ENCODE assay signal across 25 cellular contexts in the genomic region with DNA sequence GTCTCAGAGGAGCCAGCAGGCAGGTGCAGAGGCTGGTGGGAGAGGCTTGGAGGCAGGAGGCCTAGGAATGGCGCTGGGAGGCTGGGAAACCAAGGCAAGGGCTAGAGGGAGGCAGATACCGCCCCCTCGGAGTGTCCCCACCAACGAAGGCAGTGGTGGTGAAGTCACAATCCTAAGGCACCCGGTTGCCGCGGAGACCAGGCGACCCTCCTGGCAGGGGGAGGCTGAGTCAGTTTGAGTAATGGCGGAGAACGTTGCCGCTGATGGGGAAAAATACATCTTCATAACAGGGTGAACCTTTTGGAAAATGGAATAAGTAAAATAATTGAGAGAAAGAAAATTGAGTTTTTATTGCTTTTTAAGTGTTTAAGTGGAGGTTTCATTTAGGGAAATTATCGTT. TPM values are rescaled to one million over a fixed set of nuclear protein-coding genes. Genes with fewer than 3 reads are reported as not detected.
A peak's percentile ranks its signal among the peaks of the same experiment; 100 is the strongest.
DNase-seq lines count a peak whose midpoint lies in the region; ATAC-seq and TF ChIP-seq lines count a peak whose summit lies in the region.
"Had no signal": no experiment of that assay in that cellular context is flagged by ENCODE, and none has a peak within 500 bp of the region (broad histone marks: within the 10 kb centered on the region; RNA-seq: fewer than 3 reads in every experiment).

No MANE protein-coding gene starts in this region.

- H3K27ac Mint-ChIP-seq in MCF 10A (ENCODE audit: low read depth, unreplicated experiment) = no peak overlapping the region
- H3K27ac Mint-ChIP-seq in activated naive CD4-positive, alpha-beta T cell treated with anti-CD3 and anti-CD28 coated beads for 36 hours = no peak overlapping the region

- H2BK12ac ChIP-seq in neuronal stem cell (ENCODE audit: low read length) = no peak overlapping the region

- no peak overlapping the region for H3K4me3 Mint-ChIP-seq in MCF 10A (ENCODE audit: unreplicated experiment)
- H3K4me3 Mint-ChIP-seq in activated naive CD4-positive, alpha-beta T cell treated with anti-CD3 and anti-CD28 coated beads for 36 hours = no peak overlapping the region

- peaks cover 10% of the 10 kb centered on the region for H3K4me1 Mint-ChIP-seq in MCF 10A (ENCODE audit: insufficient read depth, unreplicated experiment)
- no peaks in the 10 kb centered on the region for H3K4me1 Mint-ChIP-seq in activated naive CD4-positive, alpha-beta T cell treated with anti-CD3 and anti-CD28 coated beads for 36 hours (ENCODE audit: low read depth)
- H3K4me1 Mint-ChIP-seq: CD4-positive, alpha-beta memory T cell had no signal

- no peak overlapping the region for H3K23ac ChIP-seq in IMR-90 (ENCODE audit: low read depth, low read length)
- no peak overlapping the region for H3K23ac ChIP-seq in neuronal stem cell (ENCODE audit: low read depth, low read length, poor library complexity)

- CTCF ChIA-PET in IMR-90 (lab: Yijun Ruan, JAX) = no interaction called here
- CTCF ChIA-PET in MCF 10A (lab: Yijun Ruan, JAX) = no interaction called here
- CTCF ChIA-PET in activated naive CD4-positive, alpha-beta T cell treated with anti-CD3 and anti-CD28 coated beads for 36 hours (lab: Charles Lee) = no interaction called here

- dilution Hi-C loops in IMR-90 (cut with HindIII; ENCODE audit: low sequenced_read_pairs, unreplicated experiment) = no loop called here

- intact Hi-C loops in IMR-90 (cut with micrococcal nuclease) (no loop called here), MCF 10A (cut with micrococcal nuclease) (no loop called here)
- intact Hi-C loops in activated naive CD4-positive, alpha-beta T cell treated with anti-CD3 and anti-CD28 coated beads for 36 hours (cut with micrococcal nuclease) = no loop called here

- H3K9me3 ChIP-seq in BLaER1 treated with 17β-estradiol and CSF1 and Interleukin-3, amounts not matched to agents 10 nM and 100 nM (replicated peaks in 1 of 11) = no peaks in the 10 kb centered on the region
- H3K9me3 ChIP-seq in IMR-90 (ENCODE audit: control insufficient read depth, insufficient read depth, low read length) (no peaks in the 10 kb centered on the region), neuronal stem cell (replicated peaks in 1 of 2; ENCODE audit: control insufficient read depth in 2 of 2, insufficient read depth in 1 of 2, low read depth in 1 of 2, low read length in 2 of 2) (peaks cover 0 to 2% of the 10 kb centered on the region in 2 donors)
- H3K9me3 ChIP-seq: SK-N-SH had no signal

- H3K4me2 ChIP-seq in BLaER1 treated with 17β-estradiol and CSF1 and Interleukin-3, amounts not matched to agents 10 nM and 100 nM = peak overlapping the region in 9 of 11 experiments; percentile 21 to 84 (median 69); a peak in 17 of 22 replicates
- H3K4me2 ChIP-seq in IMR-90 (ENCODE audit: low read depth, low read length) = no peak overlapping the region
- H3K4me2 ChIP-seq in neuronal stem cell (ENCODE audit: insufficient read depth, low read length, poor library complexity, severe bottlenecking) = no peak overlapping the region
- H3K4me2 ChIP-seq: SK-N-SH had no signal

- no peaks in the 10 kb centered on the region for H3K79me1 ChIP-seq in IMR-90 (ENCODE audit: low read depth in 1 of 2, low read length in 2 of 2)
- H3K79me1 ChIP-seq in neuronal stem cell (ENCODE audit: low read depth, low read length) = no peaks in the 10 kb centered on the region

- in situ Hi-C loops in IMR-90 (cut with MboI; ENCODE audit: low sequenced_read_pairs) = no loop called here

- TF ChIP-seq POLR2A in IMR-90 (IDR thresholded peaks at IDR 0.05; ENCODE audit: low read depth, low read length) = no peak

- no peak for TF ChIP-seq CTCF in IMR-90 (conservative IDR thresholded peaks at IDR 0.05; ENCODE audit: low read depth, low read length)
- no peak for TF ChIP-seq CTCF in MCF 10A (IDR thresholded peaks at IDR 0.05; ENCODE audit: unreplicated experiment)

- POLR2A ChIA-PET in IMR-90 (lab: Charles Lee; ENCODE audit: unreplicated experiment) (no interaction called here), MCF 10A (lab: Yijun Ruan, JAX) (interaction anchor here (0.9 kb wide), 1 partner anchor 10 kb away, joined by 3 read pairs; no protein-coding TSS in a partner anchor)

- no peak overlapping the region for H2BK120ac ChIP-seq in IMR-90 (ENCODE audit: low read depth, low read length)
- H2BK120ac ChIP-seq in neuronal stem cell (ENCODE audit: low read depth, low read length) = no peak overlapping the region

- H2AFZ ChIP-seq in IMR-90 (replicated peaks; ENCODE audit: low read length, poor library complexity) (no peak overlapping the region), neuronal stem cell (ENCODE audit: low read length) (peak overlapping the region; percentile 26)

- BruUV-seq in IMR-90 (replicated peaks; lab: Mats Ljungman, UMichigan) (no TSS peak), MCF 10A (replicated peaks; lab: Mats Ljungman, UMichigan) (no TSS peak)

- H2AK9ac ChIP-seq in IMR-90 (replicated peaks; ENCODE audit: low read depth, low read length, poor library complexity) = peak overlapping the region; percentile 23

- H4K5ac ChIP-seq in IMR-90 (ENCODE audit: low read depth, low read length) = no peak overlapping the region

- peaks cover 0 to 57% (median 0%) of the 10 kb centered on the region in 11 experiments; a peak in 9 of 22 replicates for H4K20me1 ChIP-seq in BLaER1 treated with 17β-estradiol and CSF1 and Interleukin-3, amounts not matched to agents 10 nM and 100 nM
- no peaks in the 10 kb centered on the region for H4K20me1 ChIP-seq in IMR-90 (ENCODE audit: insufficient read depth, low read length)

- H3K36me3 Mint-ChIP-seq in MCF 10A (ENCODE audit: insufficient read depth, unreplicated experiment) = no peaks in the 10 kb centered on the region
- H3K36me3 Mint-ChIP-seq in activated naive CD4-positive, alpha-beta T cell treated with anti-CD3 and anti-CD28 coated beads for 36 hours (ENCODE audit: low read depth) = no peaks in the 10 kb centered on the region
- H3K36me3 Mint-ChIP-seq: CD4-positive, alpha-beta memory T cell had no signal

- H2BK5ac ChIP-seq in IMR-90 (ENCODE audit: low read depth, low read length, poor library complexity, severe bottlenecking) (no peak overlapping the region), neuronal stem cell (ENCODE audit: low read length) (no peak overlapping the region)

- no peak overlapping the region for H3K4ac ChIP-seq in IMR-90 (ENCODE audit: low read depth, low read length)
- H3K4ac ChIP-seq in neuronal stem cell (ENCODE audit: low read length) = no peak overlapping the region

- H4K8ac ChIP-seq in IMR-90 (ENCODE audit: low read depth in 2 of 2, low read length in 2 of 2) (no peak overlapping the region), neuronal stem cell (ENCODE audit: low read depth, low read length) (no peak overlapping the region)

- WGBS in IMR-90 (ENCODE audit: extremely low coverage in 2 of 2, insufficient read length in 1 of 2), 2 experiments = 35% methylated on average over 4 of the region's 12 CpGs; no CpG with 5 or more reads in 1 of the 2 experiments
- WGBS in neuronal stem cell (ENCODE audit: extremely low coverage in 2 of 2, insufficient read length in 2 of 2, insufficient replicate concordance in 1 of 2), 2 donors = no CpG with 5 or more reads among the region's 12 CpGs

- H3K9me1 ChIP-seq in IMR-90 (ENCODE audit: insufficient read depth, low read length) = no peaks in the 10 kb centered on the region

- H2BK15ac ChIP-seq in IMR-90 (ENCODE audit: low read depth, low read length) = no peak overlapping the region
- H2BK15ac ChIP-seq in neuronal stem cell (ENCODE audit: low read length) = no peak overlapping the region

- H3K36me3 ChIP-seq in BLaER1 treated with 17β-estradiol and CSF1 and Interleukin-3, amounts not matched to agents 10 nM and 100 nM = no peaks in the 10 kb centered on the region
- H3K36me3 ChIP-seq in IMR-90 (ENCODE audit: control insufficient read depth, insufficient read depth, low read length) = no peaks in the 10 kb centered on the region
- no peaks in the 10 kb centered on the region for H3K36me3 ChIP-seq in neuronal stem cell (replicated peaks in 1 of 2; ENCODE audit: control insufficient read depth in 2 of 2, insufficient read depth in 2 of 2, low read length in 2 of 2)

- H3K4me1 ChIP-seq in BLaER1 treated with 17β-estradiol and CSF1 and Interleukin-3, amounts not matched to agents 10 nM and 100 nM = peaks cover 0 to 32% (median 26%) of the 10 kb centered on the region in 10 experiments; a peak in 16 of 20 replicates
- H3K4me1 ChIP-seq in IMR-90 (ENCODE audit: control insufficient read depth, insufficient read depth, low read length) (no peaks in the 10 kb centered on the region), neuronal stem cell (ENCODE audit: control insufficient read depth in 2 of 2, insufficient read depth in 1 of 2, low read depth in 1 of 2, low read length in 2 of 2) (peaks cover 11 to 20% of the 10 kb centered on the region in 2 donors)

- no peak overlapping the region for H3K4me3 ChIP-seq in BLaER1 treated with 17β-estradiol and CSF1 and Interleukin-3, amounts not matched to agents 10 nM and 100 nM
- no peak overlapping the region for H3K4me3 ChIP-seq in IMR-90 (ENCODE audit: insufficient read depth, low read depth, low read length)
- no peak overlapping the region for H3K4me3 ChIP-seq in neuronal stem cell (ENCODE audit: low read length in 2 of 2)

- H3K27me3 Mint-ChIP-seq in MCF 10A (ENCODE audit: insufficient read depth, unreplicated experiment) = peaks cover 65% of the 10 kb centered on the region
- peaks cover 3% of the 10 kb centered on the region for H3K27me3 Mint-ChIP-seq in activated naive CD4-positive, alpha-beta T cell treated with anti-CD3 and anti-CD28 coated beads for 36 hours (ENCODE audit: low read depth)

- no peak for TF ChIP-seq RAD21 in IMR-90 (IDR thresholded peaks at IDR 0.05; ENCODE audit: low read length)

- H3K9ac ChIP-seq in BLaER1 treated with 17β-estradiol and CSF1 and Interleukin-3, amounts not matched to agents 10 nM and 100 nM = peak overlapping the region in 1 of 11 experiments; percentile 14; a peak in 1 of 22 replicates
- H3K9ac ChIP-seq in IMR-90 (ENCODE audit: low read depth, low read length) = no peak overlapping the region
- H3K9ac ChIP-seq in neuronal stem cell (ENCODE audit: low read depth, low read length, poor library complexity) = no peak overlapping the region
- H3K9ac ChIP-seq: SK-N-SH had no signal

- H3K14ac ChIP-seq in IMR-90 (replicated peaks; ENCODE audit: low read depth, low read length) (no peak overlapping the region), neuronal stem cell (ENCODE audit: low read length) (no peak overlapping the region)

- H3K9me3 Mint-ChIP-seq in MCF 10A (ENCODE audit: unreplicated experiment) = no peaks in the 10 kb centered on the region
- no peaks in the 10 kb centered on the region for H3K9me3 Mint-ChIP-seq in activated naive CD4-positive, alpha-beta T cell treated with anti-CD3 and anti-CD28 coated beads for 36 hours
- H3K9me3 Mint-ChIP-seq: CD4-positive, alpha-beta memory T cell had no signal

- H3K56ac ChIP-seq in IMR-90 (ENCODE audit: extremely low read depth, insufficient read depth, low read length) = no peak overlapping the region

- no peak for DNase-seq in IMR-90
- peak; percentile 37 for DNase-seq in iPS-NIHi11 (ENCODE audit: low spot score)
- DNase-seq in neuronal stem cell (ENCODE audit: low spot score) = no peak
- no peak for DNase-seq in MCF 10A (ENCODE audit: unreplicated experiment)
- no peak for DNase-seq in activated naive CD4-positive, alpha-beta T cell treated with anti-CD3 and anti-CD28 coated beads for 36 hours
- no peak for DNase-seq in NCI-H187 (lab: John Stamatoyannopoulos, UW)
- DNase-seq: CD4-positive, alpha-beta memory T cell; COR-L47; DMS53; HCEC 1CT; Karpas-422; NCI-H1092 treated with DMSO at 0.1 percent for 48 hours; NCI-H1436 treated with DMSO at 0.1 percent for 48 hours; NCI-H1930; NCI-H2107; NCI-H446 treated with DMSO at 0.1 percent for 48 hours; NCI-H526; NCI-H82; NK-92 treated with Interleukin-12 subunit alpha and Interleukin-12 subunit beta, amount 100 ng/mL, for 24 hours; PC-3; SK-N-SH had no signal

- no peak overlapping the region for H4K91ac ChIP-seq in IMR-90 (ENCODE audit: insufficient read depth, low read depth, low read length)
- no peak overlapping the region for H4K91ac ChIP-seq in neuronal stem cell (ENCODE audit: low read depth, low read length, poor library complexity)

- no peak overlapping the region for H2BK20ac ChIP-seq in IMR-90 (ENCODE audit: low read depth, low read length)

- no peak overlapping the region for H3K27ac ChIP-seq in BLaER1 treated with 17β-estradiol and CSF1 and Interleukin-3, amounts not matched to agents 10 nM and 100 nM
- H3K27ac ChIP-seq in IMR-90 (ENCODE audit: insufficient read depth, low read length) (no peak overlapping the region), neuronal stem cell (replicated peaks; ENCODE audit: low read length) (no peak overlapping the region)
- H3K27ac ChIP-seq: HL-60 had no signal

- no peak overlapping the region for H2AK5ac ChIP-seq in IMR-90 (ENCODE audit: low read depth, low read length)
- H2AK5ac ChIP-seq in neuronal stem cell (ENCODE audit: low read depth, low read length) = peak overlapping the region; percentile 66

- no peak for ATAC-seq in IMR-90 (ENCODE audit: low read depth)
- ATAC-seq: PC-3 had no signal

- H3K18ac ChIP-seq in IMR-90 (ENCODE audit: low read depth, low read length) (no peak overlapping the region), neuronal stem cell (ENCODE audit: low read length) (peak overlapping the region; percentile 12)

- peaks cover 34 to 62% (median 45%) of the 10 kb centered on the region in 11 experiments for H3K27me3 ChIP-seq in BLaER1 treated with 17β-estradiol and CSF1 and Interleukin-3, amounts not matched to agents 10 nM and 100 nM
- H3K27me3 ChIP-seq in IMR-90 (ENCODE audit: control insufficient read depth, insufficient read depth, low read length) (peaks cover 87% of the 10 kb centered on the region), neuronal stem cell (ENCODE audit: control insufficient read depth in 3 of 3, insufficient read depth in 3 of 3, low read depth in 1 of 3, low read length in 3 of 3) (peaks cover 0 to 81% (median 11%) of the 10 kb centered on the region in 3 experiments)

RNA-seq across cellular contexts. Expression of a gene that starts 29.9 kb away (rescaled TPM):
- total RNA-seq in IMR-90 (2012; rRNA removed) = not detected in 2 replicates
- polyA plus RNA-seq in IMR-90 (2012; rRNA removed) = 0.11 and 0.15 TPM in 2 replicates
- polyA plus RNA-seq in IMR-90 (2012; cell fraction: cytosol; rRNA removed) = 0.06 and 0.10 TPM in 2 replicates
- polyA plus RNA-seq in IMR-90 (2012; cell fraction: nucleus; rRNA removed; ENCODE audit: low replicate concordance) = 0.26 and 0.29 TPM in 2 replicates
- polyA plus RNA-seq in neuronal stem cell (2013, experiment 1 of 2) = 12.5 TPM
- polyA plus RNA-seq in neuronal stem cell (2013, experiment 2 of 2) = 12.2 TPM
- not detected in 2 replicates for total RNA-seq in MCF 10A (2022)
- under 1 TPM; 0.89 to 0.95 TPM for total RNA-seq in activated naive CD4-positive, alpha-beta T cell treated with anti-CD3 and anti-CD28 coated beads for 36 hours
- total RNA-seq: Daoy had no signal

RNA-seq across cellular contexts. Expression of a gene that starts 34.2 kb away (rescaled TPM):
- total RNA-seq in IMR-90 (2012; rRNA removed) (6.8 and 6.9 TPM in 2 replicates), MCF 10A (2022) (1.3 and 1.9 TPM in 2 replicates)
- 10.6 and 10.9 TPM in 2 replicates for polyA plus RNA-seq in IMR-90 (2012; rRNA removed)
- 9.5 and 9.9 TPM in 2 replicates for polyA plus RNA-seq in IMR-90 (2012; cell fraction: cytosol; rRNA removed)
- polyA plus RNA-seq in IMR-90 (2012; cell fraction: nucleus; rRNA removed; ENCODE audit: low replicate concordance) = 29.0 and 30.6 TPM in 2 replicates
- 9.9 TPM for polyA plus RNA-seq in neuronal stem cell (2013, experiment 1 of 2)
- 9.3 TPM for polyA plus RNA-seq in neuronal stem cell (2013, experiment 2 of 2)
- 1 to 10 TPM; 3.1 to 3.8 TPM for total RNA-seq in activated naive CD4-positive, alpha-beta T cell treated with anti-CD3 and anti-CD28 coated beads for 36 hours
- total RNA-seq: A172 had no signal

RNA-seq across cellular contexts. Expression of a gene that starts 36.0 kb away (rescaled TPM):
- total RNA-seq in IMR-90 (2012; rRNA removed) (12.5 and 17.2 TPM in 2 replicates), MCF 10A (2022) (19.9 and 23.8 TPM in 2 replicates)
- polyA plus RNA-seq in IMR-90 (2012; rRNA removed) = 20.6 and 20.8 TPM in 2 replicates
- 15.0 and 16.7 TPM in 2 replicates for polyA plus RNA-seq in IMR-90 (2012; cell fraction: cytosol; rRNA removed)
- 99.7 and 105 TPM in 2 replicates for polyA plus RNA-seq in IMR-90 (2012; cell fraction: nucleus; rRNA removed; ENCODE audit: low replicate concordance)
- polyA plus RNA-seq in neuronal stem cell (2013, experiment 1 of 2) = 15.5 TPM
- 15.1 TPM for polyA plus RNA-seq in neuronal stem cell (2013, experiment 2 of 2)
- total RNA-seq in activated naive CD4-positive, alpha-beta T cell treated with anti-CD3 and anti-CD28 coated beads for 36 hours = 10 to 100 TPM; 27.0 to 30.4 TPM

Comparison
In these comparisons a context has a peak if more than half of its experiments do, and no peak if none do; other contexts are left out.
1. H3K4me2 ChIP-seq: peak in BLaER1 treated with 17β-estradiol and CSF1 and Interleukin-3, amounts not matched to agents 10 nM and 100 nM (9 of 11); none in IMR-90 (single experiment) and neuronal stem cell (single experiment).